ENCODE assay signal across 22 cellular contexts in the genomic region with DNA sequence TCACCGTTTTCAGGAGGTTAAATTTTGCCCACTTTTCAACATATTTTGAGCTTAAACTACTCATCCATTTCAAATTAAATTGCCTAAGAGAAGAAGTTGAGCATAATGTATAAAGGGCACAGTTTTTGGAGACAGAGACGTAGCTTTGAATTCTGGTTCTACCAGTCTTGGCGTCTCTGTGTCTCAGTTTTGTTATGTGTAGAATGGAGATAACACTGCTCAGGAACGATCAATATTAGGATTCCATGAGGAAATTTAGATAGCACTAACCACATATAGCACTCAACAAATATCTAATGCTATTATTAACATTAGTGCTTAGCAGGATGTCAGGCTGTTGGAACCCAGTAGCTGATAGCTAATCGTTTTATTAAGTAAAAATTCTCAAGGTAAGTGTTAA.
"Had no signal": no experiment of that assay in that cellular context is flagged by ENCODE, and none has a peak within 500 bp of the region (broad histone marks: within the 10 kb centered on the region; RNA-seq: fewer than 3 reads in every experiment).

No MANE protein-coding gene starts in this region.

- H3K9me3 ChIP-seq: MG63, SJCRH30 had no signal

- H3K27ac ChIP-seq: RWPE1, SJCRH30 had no signal

- DNase-seq: IMR-90, Karpas-422, KG1, MG63, NCI-H1092, NCI-H1105 treated with DMSO at 0.1 percent for 48 hours, NCI-H1417 treated with DMSO at 0.1 percent for 48 hours, NCI-H146, NCI-H1694 treated with DMSO at 0.1 percent for 48 hours, NCI-H1930, NCI-H2081, NCI-H2107, NCI-H2227 treated with DMSO at 0.1 percent for 48 hours, NCI-H524, NCI-H526 treated with DMSO at 0.1 percent for 48 hours, NCI-H748 treated with DMSO at 0.1 percent for 48 hours, SHP77, SJCRH30 had no signal

- H3K4me1 ChIP-seq: SJCRH30 had no signal

- H3K4me3 ChIP-seq: MG63, SJCRH30 had no signal

- H3K36me3 ChIP-seq: MG63, SJCRH30 had no signal

- H3K27me3 ChIP-seq: SJCRH30 had no signal

- ATAC-seq: HepG2, Panc1, SK-N-SH treated with all-trans-retinoic acid at 6 μM for 48 hours had no signal
